Comparison of ENCODE assay signal across 12 cellular contexts in genomic region chr12:117118838-117119591, GRCh38. TPM values are rescaled to one million over a fixed set of nuclear protein-coding genes. Genes with fewer than 3 reads are reported as not detected.
DNase-seq lines count a peak whose midpoint lies in the region; ATAC-seq and TF ChIP-seq lines count a peak whose summit lies in the region.
"Had no signal": no experiment of that assay in that cellular context is flagged by ENCODE, and none has a peak within 500 bp of the region (broad histone marks: within the 10 kb centered on the region; RNA-seq: fewer than 3 reads in every experiment).

No MANE protein-coding gene starts in this region.

- in situ Hi-C loops in GM13977 (cut with MboI; ENCODE audit: low pct_unique_long_range_greater_than_20kb, low sequenced_read_pairs, unreplicated experiment): loop anchor here (10.0 to 25.0 kb wide), 3 partner anchors 94 to 857 kb away; no protein-coding TSS in a partner anchor

- H3K4me1 ChIP-seq in Caco-2 (peaks cover 13% of the 10 kb centered on the region), Karpas-422 (ENCODE audit: low read length) (peaks cover 24% of the 10 kb centered on the region)

- TF ChIP-seq CTCF in Caco-2 (IDR thresholded peaks at IDR 0.05; ENCODE audit: insufficient read depth in 1 of 2, low read depth in 1 of 2, low read length in 1 of 2, severe bottlenecking in 1 of 2, unreplicated experiment in 1 of 2): no peak
- no peak for TF ChIP-seq CTCF in WTC11 (IDR thresholded peaks at IDR 0.05)
- no peak for TF ChIP-seq CTCF in GM13977 (IDR thresholded peaks at IDR 0.05; ENCODE audit: extremely low read depth, insufficient read depth, missing control alignments)

- H3K9me3 Mint-ChIP-seq in Caco-2 (ENCODE audit: unreplicated experiment): no peaks in the 10 kb centered on the region
- no peaks in the 10 kb centered on the region for H3K9me3 Mint-ChIP-seq in WTC11

- peak overlapping the region; percentile 22 for H3K4me2 ChIP-seq in Karpas-422 (ENCODE audit: low read depth, low read length, poor library complexity, severe bottlenecking)

- peak; percentile 57 for ATAC-seq in WTC11
- ATAC-seq in HG03108 (IDR thresholded peaks at IDR 0.05; ENCODE audit: unreplicated experiment): no peak

- peak overlapping the region; percentile 75 for H3K27ac Mint-ChIP-seq in Caco-2 (ENCODE audit: unreplicated experiment)
- no peak overlapping the region for H3K27ac Mint-ChIP-seq in WTC11

- POLR2A ChIA-PET in Caco-2 (lab: Charles Lee): no interaction called here
- POLR2A ChIA-PET in WTC11 (lab: Charles Lee): interaction anchor here (1.3 to 1.7 kb wide), 2 partner anchors 20 to 87 kb away, joined by 3 to 5 read pairs; partner anchors contain the start of gene TESC

- H4K20me1 ChIP-seq in Karpas-422 (ENCODE audit: insufficient read depth, low read depth, low read length): no peaks in the 10 kb centered on the region

- DNase-seq in Caco-2 (peak in 1 of 2 experiments; percentile 40), Karpas-422 (peak; percentile 78), WTC11 (ENCODE audit: low spot score) (peak; percentile 52), iPS-NIHi11 (ENCODE audit: low spot score) (peak; percentile 48), SKM-1 (lab: John Stamatoyannopoulos, UW; ENCODE audit: unreplicated experiment) (no peak), GM13977 (ENCODE audit: low spot score) (no peak)
- no peak for DNase-seq in effector CD4-positive, alpha-beta T cell
- DNase-seq: activated CD4-positive, alpha-beta T cell treated with anti-CD3 and anti-CD28 coated beads, Interleukin-2, amount 50 U/mL, for 4 hours; activated effector memory CD4-positive, alpha-beta T cell treated with Interleukin-2 at 50 U/mL for 16 hours had no signal

- H2AFZ ChIP-seq in Karpas-422 (ENCODE audit: low read length): peak overlapping the region; percentile 51; the same call in 1 of the 2 replicates

- H3K36me3 Mint-ChIP-seq in Caco-2 (ENCODE audit: insufficient read depth, unreplicated experiment) (no peaks in the 10 kb centered on the region), WTC11 (no peaks in the 10 kb centered on the region)

- H3K9me3 ChIP-seq in Caco-2 (no peaks in the 10 kb centered on the region), Karpas-422 (ENCODE audit: low read length) (no peaks in the 10 kb centered on the region)
- H3K9me3 ChIP-seq: mucosa of descending colon had no signal

- H3K9ac ChIP-seq in Karpas-422 (ENCODE audit: low read length): peak overlapping the region; percentile 50

- no peaks in the 10 kb centered on the region for H3K9me2 ChIP-seq in Karpas-422 (replicated peaks; ENCODE audit: insufficient read depth, low read length)

- H3K27me3 Mint-ChIP-seq in Caco-2 (ENCODE audit: insufficient read depth, unreplicated experiment) (no peaks in the 10 kb centered on the region), WTC11 (ENCODE audit: low read depth) (no peaks in the 10 kb centered on the region)

- BruUV-seq in Caco-2 (replicated peaks; lab: Mats Ljungman, UMichigan): no TSS peak

- intact Hi-C loops in Caco-2 (cut with micrococcal nuclease; ENCODE audit: unreplicated experiment): loop anchor here (1.0 to 5.0 kb wide), 3 partner anchors 19 to 417 kb away; no protein-coding TSS in a partner anchor

- H3K36me3 ChIP-seq in Caco-2 (ENCODE audit: control insufficient read depth, insufficient read depth, low read length) (no peaks in the 10 kb centered on the region), Karpas-422 (ENCODE audit: insufficient read depth, low read length) (no peaks in the 10 kb centered on the region)

- CTCF ChIA-PET in Caco-2 (lab: Charles Lee) (interaction anchor here (0.9 to 2.7 kb wide), 3 partner anchors 19 to 82 kb away, joined by 3 to 17 read pairs (median 4); partner anchors contain the start of gene TESC), WTC11 (lab: Charles Lee) (interaction anchor here (0.7 to 3.9 kb wide), 28 partner anchors 8 to 415 kb away, joined by 3 to 34 read pairs (median 5); partner anchors contain the start of genes FBXW8, HRK and TESC)

- H3K27me3 ChIP-seq in Caco-2 (replicated peaks; ENCODE audit: control insufficient read depth, insufficient read depth, low read length) (no peaks in the 10 kb centered on the region), Karpas-422 (ENCODE audit: low read length) (no peaks in the 10 kb centered on the region)

- no peaks in the 10 kb centered on the region for H3K79me2 ChIP-seq in Karpas-422 (ENCODE audit: low read length)

- H3K4me1 Mint-ChIP-seq in Caco-2 (ENCODE audit: low read depth, unreplicated experiment) (peaks cover 4% of the 10 kb centered on the region), WTC11 (peaks cover 5% of the 10 kb centered on the region; the same call in 1 of the 2 replicates)

- H3K4me3 Mint-ChIP-seq in Caco-2 (ENCODE audit: unreplicated experiment): no peak overlapping the region
- H3K4me3 Mint-ChIP-seq in WTC11: no peak overlapping the region

- H3K27ac ChIP-seq in Karpas-422 (ENCODE audit: low read length): peak overlapping the region; percentile 76

- no peak overlapping the region for H3K4me3 ChIP-seq in Caco-2 (ENCODE audit: low read depth, low read length)
- peak overlapping the region; percentile 26; the same call in 1 of the 2 replicates for H3K4me3 ChIP-seq in Karpas-422 (ENCODE audit: low read length)
- H3K4me3 ChIP-seq: mucosa of descending colon had no signal

TF ChIP-seq in WTC11, 78 proteins besides CTCF, POLR2A, EP300 and RAD21:
- no peak for TF ChIP-seq IRF2 (CRISPR knock-in tag; IDR thresholded peaks at IDR 0.05; ENCODE audit: borderline replicate concordance, low read depth)
- TF ChIP-seq PRRX2 (CRISPR knock-in tag; IDR thresholded peaks at IDR 0.05): no peak
- TF ChIP-seq ELF4 (CRISPR knock-in tag; IDR thresholded peaks at IDR 0.05; ENCODE audit: low read depth): no peak
- no peak for TF ChIP-seq NFE2L1 (CRISPR knock-in tag; IDR thresholded peaks at IDR 0.05)
- no peak for TF ChIP-seq ZNF219 (CRISPR knock-in tag; IDR thresholded peaks at IDR 0.05; ENCODE audit: borderline replicate concordance)
- no peak for TF ChIP-seq ZNF671 (CRISPR knock-in tag; IDR thresholded peaks at IDR 0.05)
- TF ChIP-seq MXD4 (CRISPR knock-in tag; IDR thresholded peaks at IDR 0.05; ENCODE audit: borderline replicate concordance): no peak
- TF ChIP-seq PREB (CRISPR knock-in tag; IDR thresholded peaks at IDR 0.05; ENCODE audit: borderline replicate concordance): no peak
- TF ChIP-seq ZNF317 (CRISPR knock-in tag; IDR thresholded peaks at IDR 0.05; ENCODE audit: borderline replicate concordance, low read depth): no peak
- TF ChIP-seq KAT7 (CRISPR knock-in tag; IDR thresholded peaks at IDR 0.05; ENCODE audit: borderline replicate concordance): no peak
- TF ChIP-seq ZNF423 (CRISPR knock-in tag; IDR thresholded peaks at IDR 0.05): no peak
- no peak for TF ChIP-seq HMGA2 (CRISPR knock-in tag; IDR thresholded peaks at IDR 0.05)
- no peak for TF ChIP-seq ATF3 (CRISPR knock-in tag; conservative IDR thresholded peaks at IDR 0.05)
- no peak for TF ChIP-seq ZBTB43 (CRISPR knock-in tag; IDR thresholded peaks at IDR 0.05)
- no peak for TF ChIP-seq E2F1 (CRISPR knock-in tag; IDR thresholded peaks at IDR 0.05)
- TF ChIP-seq USF1 (CRISPR knock-in tag; IDR thresholded peaks at IDR 0.05): no peak

RNA-seq across cellular contexts. Expression of gene TESC, which starts 19.8 kb away (rescaled TPM):
- total RNA-seq in Caco-2 (2022): 4.8 and 6.8 TPM in 2 replicates
- total RNA-seq in Karpas-422 (2014; rRNA removed; shearing (Covaris generic); ENCODE audit: low replicate concordance): 69.2 and 140 TPM in 2 replicates
- 10.8 to 15.5 TPM (median 14.9 TPM) in 3 replicates for total RNA-seq in WTC11 (2021)
- total RNA-seq: MCF 10A had no signal

Comparison
In these comparisons a context has a peak if more than half of its experiments do, and no peak if none do; other contexts are left out.
1. DNase-seq: peak in Karpas-422 (single experiment), WTC11 (single experiment) and iPS-NIHi11 (single experiment); none in SKM-1 (single experiment), GM13977 (single experiment) and effector CD4-positive, alpha-beta T cell (single experiment).